ENCODE assay signal across 19 cellular contexts in genomic region chr6:95693108-95693507, GRCh38.
DNase-seq lines count a peak whose midpoint lies in the region; ATAC-seq and TF ChIP-seq lines count a peak whose summit lies in the region.
"Had no signal": no experiment of that assay in that cellular context is flagged by ENCODE, and none has a peak within 500 bp of the region (broad histone marks: within the 10 kb centered on the region; RNA-seq: fewer than 3 reads in every experiment).

No MANE protein-coding gene starts in this region.

- H3K4me2 ChIP-seq in HCT116 (ENCODE audit: low read length), result no peak overlapping the region
- H3K4me2 ChIP-seq: PC-9 had no signal

- H3K27ac ChIP-seq in HCT116 (ENCODE audit: low read depth, low read length) (no peak overlapping the region), esophagus squamous epithelium (no peak overlapping the region), coronary artery (no peak overlapping the region)
- H3K27ac ChIP-seq: brain microvascular endothelial cell, lower lobe of right lung, PC-9, upper lobe of right lung had no signal

- CTCF ChIA-PET in HCT116 (lab: Charles Lee), result no interaction called here

- H4K20me1 ChIP-seq in HCT116 (ENCODE audit: insufficient read depth), result no peaks in the 10 kb centered on the region

- no peak for ATAC-seq in HCT116
- ATAC-seq: lower lobe of right lung; naive thymus-derived CD8-positive, alpha-beta T cell; upper lobe of right lung had no signal

- intact Hi-C loops in HCT116 (cut with micrococcal nuclease), result no loop called here
- intact Hi-C loops in esophagus squamous epithelium (cut with DNase I), result no loop called here

- BruUV-seq in HCT116 (replicated peaks; lab: Mats Ljungman, UMichigan), result no TSS peak

- H3K36me3 ChIP-seq in HCT116 (ENCODE audit: control insufficient read depth in 1 of 2, insufficient read depth in 2 of 2, low read length in 2 of 2) (no peaks in the 10 kb centered on the region), esophagus squamous epithelium (no peaks in the 10 kb centered on the region)
- H3K36me3 ChIP-seq: brain microvascular endothelial cell, lower lobe of right lung, MG63, upper lobe of right lung had no signal

- H3K9me3 ChIP-seq in HCT116 (ENCODE audit: control insufficient read depth in 1 of 2, insufficient read depth in 1 of 2, low read depth in 1 of 2, low read length in 2 of 2) (no peaks in the 10 kb centered on the region), esophagus squamous epithelium (no peaks in the 10 kb centered on the region)
- H3K9me3 ChIP-seq: lower lobe of right lung, MG63, upper lobe of right lung had no signal

- no peak overlapping the region for H3K9ac ChIP-seq in HCT116 (ENCODE audit: low read length)

- no peaks in the 10 kb centered on the region for H3K27me3 ChIP-seq in HCT116 (ENCODE audit: insufficient read depth, low read length)
- no peaks in the 10 kb centered on the region for H3K27me3 ChIP-seq in esophagus squamous epithelium
- H3K27me3 ChIP-seq: brain microvascular endothelial cell, MG63, upper lobe of right lung had no signal

- no peak for TF ChIP-seq RAD21 in HCT116 (IDR thresholded peaks at IDR 0.05; ENCODE audit: low read depth)

- no peak overlapping the region for H3K4me3 ChIP-seq in HCT116 (replicated peaks in 1 of 2; ENCODE audit: low read depth in 1 of 2, low read length in 2 of 2)
- no peak overlapping the region for H3K4me3 ChIP-seq in esophagus squamous epithelium
- H3K4me3 ChIP-seq in coronary artery, result no peak overlapping the region
- H3K4me3 ChIP-seq: lower lobe of right lung, MG63, PC-9, upper lobe of right lung had no signal

- 59 to 74% methylated on average over 3 of the region's 3 CpGs for WGBS in esophagus squamous epithelium, 2 donors

- POLR2A ChIA-PET in HCT116 (lab: Charles Lee), result no interaction called here

- DNase-seq in A172 (ENCODE audit: low spot score), result peak; percentile 29
- no peak for DNase-seq in HCT116 (ENCODE audit: low read depth, low spot score)
- peak; percentile 46 for DNase-seq in RKO (ENCODE audit: low spot score)
- DNase-seq in kidney tubule cell (ENCODE audit: low spot score), result peak; percentile 2
- no peak for DNase-seq in NCI-H1417 (lab: John Stamatoyannopoulos, UW)
- no peak for DNase-seq in esophagus squamous epithelium (lab: John Stamatoyannopoulos, UW)
- no peak for DNase-seq in NCI-H2171 (lab: John Stamatoyannopoulos, UW)
- no peak for DNase-seq in coronary artery (ENCODE audit: low spot score)
- DNase-seq: activated CD4-positive, alpha-beta T cell treated with anti-CD3 and anti-CD28 coated beads, Interleukin-2, amount 50 U/mL, for 48 hours; activated naive CD4-positive, alpha-beta T cell treated with anti-CD3 and anti-CD28 coated beads, Interleukin-2, amount 10 ng/mL, durations not matched to agents 7 days and 5 days; brain microvascular endothelial cell; CD4-positive, CD25-positive, alpha-beta regulatory T cell; lower lobe of right lung; MG63; naive thymus-derived CD8-positive, alpha-beta T cell; NCI-H2107; NCI-H526 treated with DMSO at 0.1 percent for 48 hours; PC-9; upper lobe of right lung had no signal

- TF ChIP-seq POLR2A in HCT116 (IDR thresholded peaks at IDR 0.05; ENCODE audit: borderline replicate concordance, extremely low read depth, insufficient read depth, insufficient read length) (no peak), esophagus squamous epithelium (IDR thresholded peaks at IDR 0.05) (no peak)

- TF ChIP-seq CTCF in HCT116 (IDR thresholded peaks at IDR 0.05 in 2 of 3, conservative IDR thresholded peaks at IDR 0.05 in 1 of 3; ENCODE audit: borderline replicate concordance in 1 of 3, insufficient read depth in 1 of 3, low read depth in 2 of 3, low read length in 2 of 3), result no peak
- TF ChIP-seq CTCF in esophagus squamous epithelium (IDR thresholded peaks at IDR 0.05), result no peak
- TF ChIP-seq CTCF in coronary artery (IDR thresholded peaks at IDR 0.05), result no peak

- no peaks in the 10 kb centered on the region for H3K79me2 ChIP-seq in HCT116 (ENCODE audit: insufficient read depth, low read length)

- H3K4me1 ChIP-seq in HCT116 (ENCODE audit: control insufficient read depth in 1 of 2, insufficient read depth in 2 of 2, low read length in 2 of 2) (no peaks in the 10 kb centered on the region), esophagus squamous epithelium (no peaks in the 10 kb centered on the region)
- H3K4me1 ChIP-seq: lower lobe of right lung, upper lobe of right lung had no signal

- H2AFZ ChIP-seq in HCT116 (ENCODE audit: low read depth, low read length, poor library complexity, severe bottlenecking), result no peak overlapping the region
- H2AFZ ChIP-seq: PC-9 had no signal

- H3K9me2 ChIP-seq in HCT116 (ENCODE audit: insufficient read depth), result no peaks in the 10 kb centered on the region

- RAD21 ChIA-PET in HCT116 (lab: Charles Lee; ENCODE audit: low non-redundant PET in 1 of 2, low total read pairs in 2 of 2, uncharacterized antibody in 2 of 2, unreplicated experiment in 2 of 2), result no interaction called here

TF ChIP-seq in HCT116, 20 proteins besides CTCF, POLR2A, EP300 and RAD21:
- TF ChIP-seq CBX3 (IDR thresholded peaks at IDR 0.05; ENCODE audit: low read depth), result no peak
- TF ChIP-seq REST (IDR thresholded peaks at IDR 0.05; ENCODE audit: low read depth), result peak; percentile 82
- TF ChIP-seq SP1 (IDR thresholded peaks at IDR 0.05; ENCODE audit: low read depth), result no peak
- TF ChIP-seq EZH2phosphoT487 (IDR thresholded peaks at IDR 0.05; ENCODE audit: borderline replicate concordance), result no peak
- TF ChIP-seq EGR1 (IDR thresholded peaks at IDR 0.05; ENCODE audit: low read depth), result no peak
- TF ChIP-seq ZFX (IDR thresholded peaks at IDR 0.05), result no peak

Comparison
In these comparisons a context has a peak if more than half of its experiments do, and no peak if none do; other contexts are left out.
1. DNase-seq: peak in A172 (single experiment), RKO (single experiment) and kidney tubule cell (single experiment); none in HCT116 (single experiment), NCI-H1417 (0 of 3), esophagus squamous epithelium (single experiment), NCI-H2171 (single experiment) and coronary artery (single experiment).